28 cellular contexts compared by ENCODE assay signal in the genomic region with DNA sequence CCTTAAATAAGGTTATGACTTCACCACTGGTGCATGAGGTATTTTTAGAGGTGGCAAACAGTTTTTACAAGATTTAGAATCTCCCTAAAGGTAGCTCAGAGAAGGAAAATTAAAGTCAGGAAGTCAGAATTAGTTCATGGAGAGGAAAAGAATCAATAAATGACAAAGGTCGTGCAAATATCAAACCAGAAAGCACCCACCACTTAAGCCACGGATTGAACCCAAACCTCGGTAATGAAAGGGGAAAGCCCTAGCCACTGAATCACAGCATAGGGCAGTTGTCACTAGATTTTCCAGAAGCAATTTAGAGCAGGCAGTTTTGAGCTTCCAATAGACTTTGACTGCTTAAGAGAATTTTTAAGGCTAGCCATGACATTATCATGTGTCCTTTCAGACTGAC.
"Had no signal": no experiment of that assay in that cellular context is flagged by ENCODE, and none has a peak within 500 bp of the region (broad histone marks: within the 10 kb centered on the region; RNA-seq: fewer than 3 reads in every experiment).

No MANE protein-coding gene starts in this region.

- H3K27ac ChIP-seq: neutrophil, pancreas, psoas muscle, skin epidermis, spleen, stomach, thoracic aorta, thyroid gland, tibial nerve, upper lobe of right lung, uterus had no signal

- H3K27ac Mint-ChIP-seq: naive B cell; naive thymus-derived CD8-positive, alpha-beta T cell; natural killer cell treated with Interleukin-12 subunit alpha and Interleukin-12 subunit beta and Interleukin-15 and Interleukin-18, amount 100 ng/mL, for 72 hours; nephron progenitor cell; stimulated activated effector memory CD8-positive, alpha-beta T cell treated with anti-CD3 and anti-CD28 coated beads, Interleukin-12 subunit alpha, Interleukin-12 subunit beta, amount 100 ng/mL, for 72 hours; stimulated activated naive B cell treated with anti-CD40 and anti-IgM and Interleukin-4, amounts not matched to agents 10 μg/mL and 1 μg/mL and 100 μg/mL, for 72 hours; stimulated activated naive CD8-positive, alpha-beta T cell treated with anti-CD3 and anti-CD28 coated beads, Interleukin-15, Interleukin-2, amounts not matched to agents 100 ng/mL and 50 ng/mL, for 24 hours; type B pancreatic cell had no signal

- H3K4me2 ChIP-seq: smooth muscle cell had no signal

- ATAC-seq: naive thymus-derived CD8-positive, alpha-beta T cell; natural killer cell treated with Interleukin-12 subunit alpha and Interleukin-12 subunit beta and Interleukin-15 and Interleukin-18, amount 100 ng/mL, for 72 hours; pancreas; psoas muscle; right cardiac atrium; sciatic nerve; stimulated activated effector memory CD8-positive, alpha-beta T cell treated with anti-CD3 and anti-CD28 coated beads, Interleukin-12 subunit alpha, Interleukin-12 subunit beta, amount 100 ng/mL, for 72 hours; stimulated activated naive B cell treated with anti-CD40 and anti-IgM and Interleukin-4, amounts not matched to agents 10 μg/mL and 1 μg/mL and 100 μg/mL, for 72 hours; upper lobe of right lung had no signal

- H3K4me1 ChIP-seq: pancreas, psoas muscle, spleen, stomach, thyroid gland, tibial nerve, upper lobe of right lung, uterus had no signal

- H3K27me3 Mint-ChIP-seq: naive B cell; naive thymus-derived CD8-positive, alpha-beta T cell; natural killer cell treated with Interleukin-12 subunit alpha and Interleukin-12 subunit beta and Interleukin-15 and Interleukin-18, amount 100 ng/mL, for 72 hours; stimulated activated naive B cell treated with anti-CD40 and anti-IgM and Interleukin-4, amounts not matched to agents 10 μg/mL and 1 μg/mL and 100 μg/mL, for 72 hours; stimulated activated naive CD8-positive, alpha-beta T cell treated with anti-CD3 and anti-CD28 coated beads, Interleukin-15, Interleukin-2, amounts not matched to agents 100 ng/mL and 50 ng/mL, for 24 hours; type B pancreatic cell had no signal

- H3K4me3 Mint-ChIP-seq: naive B cell; naive thymus-derived CD8-positive, alpha-beta T cell; natural killer cell treated with Interleukin-12 subunit alpha and Interleukin-12 subunit beta and Interleukin-15 and Interleukin-18, amount 100 ng/mL, for 72 hours; nephron progenitor cell; neural crest cell; stimulated activated effector memory CD8-positive, alpha-beta T cell treated with anti-CD3 and anti-CD28 coated beads, Interleukin-12 subunit alpha, Interleukin-12 subunit beta, amount 100 ng/mL, for 72 hours; stimulated activated naive B cell treated with anti-CD40 and anti-IgM and Interleukin-4, amounts not matched to agents 10 μg/mL and 1 μg/mL and 100 μg/mL, for 72 hours; stimulated activated naive CD8-positive, alpha-beta T cell treated with anti-CD3 and anti-CD28 coated beads, Interleukin-15, Interleukin-2, amounts not matched to agents 100 ng/mL and 50 ng/mL, for 24 hours; type B pancreatic cell had no signal

- H3K27me3 ChIP-seq: neutrophil, pancreas, spleen, stomach, thyroid gland, tibial nerve, upper lobe of right lung, uterus had no signal

- H3K9me3 Mint-ChIP-seq: nephron progenitor cell, neural crest cell, type B pancreatic cell had no signal

- DNase-seq: naive B cell; naive thymus-derived CD8-positive, alpha-beta T cell; nephron progenitor cell; nucleus accumbens; pancreas; psoas muscle; right cardiac atrium; spleen; stimulated activated CD4-positive, alpha-beta T cell treated with anti-CD3 and anti-CD28 coated beads, Interleukin-12 subunit alpha, Interleukin-12 subunit beta, amount 100 ng/mL, for 4 hours; stimulated activated CD4-positive, alpha-beta T cell treated with anti-CD3 and anti-CD28 coated beads, Interleukin-1b, Interleukin-23, amount 100 ng/mL, for 48 hours; stimulated activated CD4-positive, alpha-beta T cell treated with anti-CD3 and anti-CD28 coated beads, Interleukin-4, amount 100 ng/mL, for 24 hours; stimulated activated naive B cell treated with anti-CD40 and anti-IgM and Interleukin-4, amounts not matched to agents 10 μg/mL and 1 μg/mL and 100 μg/mL, for 72 hours; stimulated activated naive CD4-positive, alpha-beta T cell treated with Interleukin-2 at 50 U/mL for 16 hours; stomach; thyroid gland; upper lobe of right lung; uterus had no signal

- H3K4me1 Mint-ChIP-seq: naive B cell; naive thymus-derived CD8-positive, alpha-beta T cell; nephron progenitor cell; neural crest cell; stimulated activated effector memory CD8-positive, alpha-beta T cell treated with anti-CD3 and anti-CD28 coated beads, Interleukin-12 subunit alpha, Interleukin-12 subunit beta, amount 100 ng/mL, for 72 hours; stimulated activated naive B cell treated with anti-CD40 and anti-IgM and Interleukin-4, amounts not matched to agents 10 μg/mL and 1 μg/mL and 100 μg/mL, for 72 hours had no signal

- H3K36me3 ChIP-seq: neutrophil, pancreas, spleen, stomach, thoracic aorta, thyroid gland, tibial nerve, upper lobe of right lung, uterus had no signal

- H3K36me3 Mint-ChIP-seq: naive B cell; naive thymus-derived CD8-positive, alpha-beta T cell; natural killer cell treated with Interleukin-12 subunit alpha and Interleukin-12 subunit beta and Interleukin-15 and Interleukin-18, amount 100 ng/mL, for 72 hours; stimulated activated effector memory CD8-positive, alpha-beta T cell treated with anti-CD3 and anti-CD28 coated beads, Interleukin-12 subunit alpha, Interleukin-12 subunit beta, amount 100 ng/mL, for 72 hours; stimulated activated naive B cell treated with anti-CD40 and anti-IgM and Interleukin-4, amounts not matched to agents 10 μg/mL and 1 μg/mL and 100 μg/mL, for 72 hours; type B pancreatic cell had no signal

- H3K9me3 ChIP-seq: neutrophil, pancreas, psoas muscle, thoracic aorta, thyroid gland, tibial nerve, upper lobe of right lung, uterus had no signal

- H3K4me3 ChIP-seq: pancreas, psoas muscle, skin epidermis, smooth muscle cell, spleen, stomach, thoracic aorta, thyroid gland, tibial nerve, upper lobe of right lung, uterus had no signal
